8 cellular contexts compared by ENCODE assay signal in the genomic region with DNA sequence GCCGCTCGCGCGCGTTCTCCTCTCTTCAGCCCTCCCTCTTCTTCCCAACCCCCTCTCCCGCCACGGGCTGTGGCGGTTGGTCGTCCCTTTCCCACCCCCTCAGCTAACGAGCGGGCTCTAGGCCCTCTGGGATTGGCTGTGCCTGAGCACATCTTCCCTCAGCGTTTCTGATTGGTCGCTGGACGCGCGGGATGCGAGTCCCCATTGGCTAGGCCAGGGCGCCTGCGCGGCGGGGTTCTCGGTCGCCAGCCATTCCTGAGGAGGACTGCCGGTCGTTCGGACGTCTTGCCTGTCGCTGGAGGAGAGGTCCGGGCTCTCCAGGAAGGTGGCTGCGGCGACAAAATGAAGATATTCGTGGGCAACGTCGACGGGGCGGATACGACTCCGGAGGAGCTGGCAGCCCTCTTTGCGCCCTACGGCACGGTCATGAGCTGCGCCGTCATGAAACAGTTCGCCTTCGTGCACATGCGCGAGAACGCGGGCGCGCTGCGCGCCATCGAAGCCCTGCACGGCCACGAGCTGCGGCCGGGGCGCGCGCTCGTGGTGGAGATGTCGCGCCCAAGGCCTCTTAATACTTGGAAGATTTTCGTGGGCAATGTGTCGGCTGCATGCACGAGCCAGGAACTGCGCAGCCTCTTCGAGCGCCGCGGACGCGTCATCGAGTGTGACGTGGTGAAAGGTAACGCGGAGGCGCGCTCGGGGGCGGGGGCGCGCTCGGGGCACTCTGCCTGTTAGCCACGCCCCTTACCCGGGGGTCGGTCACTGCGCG. TPM values are rescaled to one million over a fixed set of nuclear protein-coding genes. Genes with fewer than 3 reads are reported as not detected.
A peak's percentile ranks its signal among the peaks of the same experiment; 100 is the strongest.
DNase-seq lines count a peak whose midpoint lies in the region; ATAC-seq and TF ChIP-seq lines count a peak whose summit lies in the region.

A gene with protein sequence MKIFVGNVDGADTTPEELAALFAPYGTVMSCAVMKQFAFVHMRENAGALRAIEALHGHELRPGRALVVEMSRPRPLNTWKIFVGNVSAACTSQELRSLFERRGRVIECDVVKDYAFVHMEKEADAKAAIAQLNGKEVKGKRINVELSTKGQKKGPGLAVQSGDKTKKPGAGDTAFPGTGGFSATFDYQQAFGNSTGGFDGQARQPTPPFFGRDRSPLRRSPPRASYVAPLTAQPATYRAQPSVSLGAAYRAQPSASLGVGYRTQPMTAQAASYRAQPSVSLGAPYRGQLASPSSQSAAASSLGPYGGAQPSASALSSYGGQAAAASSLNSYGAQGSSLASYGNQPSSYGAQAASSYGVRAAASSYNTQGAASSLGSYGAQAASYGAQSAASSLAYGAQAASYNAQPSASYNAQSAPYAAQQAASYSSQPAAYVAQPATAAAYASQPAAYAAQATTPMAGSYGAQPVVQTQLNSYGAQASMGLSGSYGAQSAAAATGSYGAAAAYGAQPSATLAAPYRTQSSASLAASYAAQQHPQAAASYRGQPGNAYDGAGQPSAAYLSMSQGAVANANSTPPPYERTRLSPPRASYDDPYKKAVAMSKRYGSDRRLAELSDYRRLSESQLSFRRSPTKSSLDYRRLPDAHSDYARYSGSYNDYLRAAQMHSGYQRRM (plus strand): TSS at position 252 of the 769 bp plus-strand sequence. CDS start 91 bp downstream, at position 343.

- H3K27ac ChIP-seq in liver (ENCODE audit: low read depth in 1 of 2, low read length in 2 of 2), result peak within 1 kb of the TSS; percentile 96

- DNase-seq in CD14-positive monocyte (ENCODE audit: low spot score), result peak; percentile 99
- DNase-seq in NCI-H82 (lab: John Stamatoyannopoulos, UW), result peak; percentile 99
- peak; percentile 98 for DNase-seq in activated CD4-positive, alpha-beta T cell treated with anti-CD3 and anti-CD28 coated beads, Interleukin-2, amount 50 U/mL, for 48 hours
- peak; percentile 98 to 99 for DNase-seq in dermis microvascular lymphatic vessel endothelial cell (ENCODE audit: low read depth in 2 of 2)
- DNase-seq in stimulated activated CD4-positive, alpha-beta T cell treated with anti-CD3 and anti-CD28 coated beads, Interleukin-4, amount 100 ng/mL, for 24 hours, result peak; percentile 99

- ATAC-seq in GM19397 (IDR thresholded peaks at IDR 0.05; ENCODE audit: unreplicated experiment) (peak; percentile 91), HG03571 (IDR thresholded peaks at IDR 0.05; ENCODE audit: unreplicated experiment) (peak; percentile 83)

- H3K4me1 Mint-ChIP-seq in CD14-positive monocyte, result peaks cover 38% of the 10 kb centered on the region

- peak in 1 of 2 donors; percentile 10 for TF ChIP-seq RAD21 in liver (IDR thresholded peaks at IDR 0.05)

- peak within 1 kb of the TSS; percentile 94 to 98 for H3K4me3 Mint-ChIP-seq in CD14-positive monocyte

- H3K27me3 Mint-ChIP-seq in CD14-positive monocyte (ENCODE audit: low read depth in 3 of 3), result peaks cover 0 to 2% (median 2%) of the 10 kb centered on the region in 3 donors

- TF ChIP-seq CTCF in CD14-positive monocyte (IDR thresholded peaks at IDR 0.05) (no peak), liver (IDR thresholded peaks at IDR 0.05; ENCODE audit: low read depth, low read length, missing input control) (no peak)

- H3K4me3 ChIP-seq in liver (ENCODE audit: low read depth in 1 of 3, low read length in 3 of 3), result peak within 1 kb of the TSS; percentile 73 to 88 (median 88)

- peaks cover under 1 to 15% of the 10 kb centered on the region in 2 donors for H3K36me3 Mint-ChIP-seq in CD14-positive monocyte

- H3K9me3 ChIP-seq in liver (ENCODE audit: control insufficient read depth in 4 of 4, low read length in 3 of 4), result no peaks in the 10 kb centered on the region

- H3K27ac Mint-ChIP-seq in CD14-positive monocyte, result peak within 1 kb of the TSS; percentile 96 to 99 (median 98)

- H3K27me3 ChIP-seq in liver (ENCODE audit: control insufficient read depth in 4 of 4, insufficient read depth in 4 of 4, low read length in 3 of 4), result no peaks in the 10 kb centered on the region

- intact Hi-C loops in CD14-positive monocyte (cut with micrococcal nuclease), result loop anchor here (2.0 kb wide), 2 partner anchors 22 to 24 kb away; a partner anchor contains a TSS

- H3K4me1 ChIP-seq in liver (ENCODE audit: control insufficient read depth in 4 of 4, insufficient read depth in 4 of 4, low read length in 3 of 4), result peaks cover 3 to 41% (median 37%) of the 10 kb centered on the region in 4 donors

- H3K36me3 ChIP-seq in liver (ENCODE audit: control insufficient read depth in 4 of 4, insufficient read depth in 3 of 4, low read depth in 1 of 4, low read length in 3 of 4), result no peaks in the 10 kb centered on the region

- peak within 1 kb of the TSS; percentile 91 to 94 for H3K9ac ChIP-seq in liver (ENCODE audit: low read depth in 1 of 2, low read length in 2 of 2)

- peaks cover 0 to 3% (median 0%) of the 10 kb centered on the region in 7 donors for H3K9me3 Mint-ChIP-seq in CD14-positive monocyte

- under 1% methylated on average over 90 of the region's 90 CpGs for WGBS in liver

TF ChIP-seq in liver, 16 proteins besides CTCF, POLR2A, EP300 and RAD21:
- no peak for TF ChIP-seq HNF4A (conservative IDR thresholded peaks at IDR 0.05)
- TF ChIP-seq, protein P1, sequence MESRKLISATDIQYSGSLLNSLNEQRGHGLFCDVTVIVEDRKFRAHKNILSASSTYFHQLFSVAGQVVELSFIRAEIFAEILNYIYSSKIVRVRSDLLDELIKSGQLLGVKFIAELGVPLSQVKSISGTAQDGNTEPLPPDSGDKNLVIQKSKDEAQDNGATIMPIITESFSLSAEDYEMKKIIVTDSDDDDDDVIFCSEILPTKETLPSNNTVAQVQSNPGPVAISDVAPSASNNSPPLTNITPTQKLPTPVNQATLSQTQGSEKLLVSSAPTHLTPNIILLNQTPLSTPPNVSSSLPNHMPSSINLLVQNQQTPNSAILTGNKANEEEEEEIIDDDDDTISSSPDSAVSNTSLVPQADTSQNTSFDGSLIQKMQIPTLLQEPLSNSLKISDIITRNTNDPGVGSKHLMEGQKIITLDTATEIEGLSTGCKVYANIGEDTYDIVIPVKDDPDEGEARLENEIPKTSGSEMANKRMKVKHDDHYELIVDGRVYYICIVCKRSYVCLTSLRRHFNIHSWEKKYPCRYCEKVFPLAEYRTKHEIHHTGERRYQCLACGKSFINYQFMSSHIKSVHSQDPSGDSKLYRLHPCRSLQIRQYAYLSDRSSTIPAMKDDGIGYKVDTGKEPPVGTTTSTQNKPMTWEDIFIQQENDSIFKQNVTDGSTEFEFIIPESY (IDR thresholded peaks at IDR 0.05), result peak; percentile 43
- peak; percentile 29 to 86 for TF ChIP-seq EGR1 (IDR thresholded peaks at IDR 0.05; ENCODE audit: low read depth in 2 of 2)
- TF ChIP-seq NR2F2 (IDR thresholded peaks at IDR 0.05), result peak; percentile 10
- peak in 1 of 2 donors; percentile 24 for TF ChIP-seq RXRA (IDR thresholded peaks at IDR 0.05)
- no peak for TF ChIP-seq HNF4G (IDR thresholded peaks at IDR 0.05)
- peak; percentile 98 for TF ChIP-seq SP1 (IDR thresholded peaks at IDR 0.05)
- TF ChIP-seq YY1 (IDR thresholded peaks at IDR 0.05), result peak; percentile 94
- TF ChIP-seq TAF1 (conservative IDR thresholded peaks at IDR 0.05), result peak; percentile 93
- TF ChIP-seq, protein P2, sequence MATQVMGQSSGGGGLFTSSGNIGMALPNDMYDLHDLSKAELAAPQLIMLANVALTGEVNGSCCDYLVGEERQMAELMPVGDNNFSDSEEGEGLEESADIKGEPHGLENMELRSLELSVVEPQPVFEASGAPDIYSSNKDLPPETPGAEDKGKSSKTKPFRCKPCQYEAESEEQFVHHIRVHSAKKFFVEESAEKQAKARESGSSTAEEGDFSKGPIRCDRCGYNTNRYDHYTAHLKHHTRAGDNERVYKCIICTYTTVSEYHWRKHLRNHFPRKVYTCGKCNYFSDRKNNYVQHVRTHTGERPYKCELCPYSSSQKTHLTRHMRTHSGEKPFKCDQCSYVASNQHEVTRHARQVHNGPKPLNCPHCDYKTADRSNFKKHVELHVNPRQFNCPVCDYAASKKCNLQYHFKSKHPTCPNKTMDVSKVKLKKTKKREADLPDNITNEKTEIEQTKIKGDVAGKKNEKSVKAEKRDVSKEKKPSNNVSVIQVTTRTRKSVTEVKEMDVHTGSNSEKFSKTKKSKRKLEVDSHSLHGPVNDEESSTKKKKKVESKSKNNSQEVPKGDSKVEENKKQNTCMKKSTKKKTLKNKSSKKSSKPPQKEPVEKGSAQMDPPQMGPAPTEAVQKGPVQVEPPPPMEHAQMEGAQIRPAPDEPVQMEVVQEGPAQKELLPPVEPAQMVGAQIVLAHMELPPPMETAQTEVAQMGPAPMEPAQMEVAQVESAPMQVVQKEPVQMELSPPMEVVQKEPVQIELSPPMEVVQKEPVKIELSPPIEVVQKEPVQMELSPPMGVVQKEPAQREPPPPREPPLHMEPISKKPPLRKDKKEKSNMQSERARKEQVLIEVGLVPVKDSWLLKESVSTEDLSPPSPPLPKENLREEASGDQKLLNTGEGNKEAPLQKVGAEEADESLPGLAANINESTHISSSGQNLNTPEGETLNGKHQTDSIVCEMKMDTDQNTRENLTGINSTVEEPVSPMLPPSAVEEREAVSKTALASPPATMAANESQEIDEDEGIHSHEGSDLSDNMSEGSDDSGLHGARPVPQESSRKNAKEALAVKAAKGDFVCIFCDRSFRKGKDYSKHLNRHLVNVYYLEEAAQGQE (IDR thresholded peaks at IDR 0.05), result peak; percentile 91

RNA-seq across cellular contexts. Expression of the gene that starts here (rescaled TPM):
- polyA plus RNA-seq in CD14-positive monocyte (10 to 100 TPM; 42.6 to 46.7 TPM), liver (10 to 100 TPM in 1 of 2 donors, 1 to 10 TPM in 1; 7.0 to 16.7 TPM)
- total RNA-seq in dermis microvascular lymphatic vessel endothelial cell (19.6 and 21.5 TPM in 2 replicates), liver (10 to 100 TPM; 27.1 to 53.5 TPM)

Comparison
In these comparisons a context has a peak if more than half of its experiments do, and no peak if none do; other contexts are left out.
1. Peak in every context shown above with its lines: DNase-seq, ATAC-seq, H3K4me3 ChIP-seq and H3K27ac ChIP-seq.